In genomic region chr3:64815195-64815627, GRCh38 we compare ENCODE assay signal across 15 cellular contexts.
DNase-seq lines count a peak whose midpoint lies in the region; TF ChIP-seq lines count a peak whose summit lies in the region.
"Had no signal": no experiment of that assay in that cellular context is flagged by ENCODE, and none has a peak within 500 bp of the region (broad histone marks: within the 10 kb centered on the region; RNA-seq: fewer than 3 reads in every experiment).

No MANE protein-coding gene starts in this region.

- H3K4me1 Mint-ChIP-seq in MCF 10A (ENCODE audit: insufficient read depth, unreplicated experiment) (peaks cover 10% of the 10 kb centered on the region), immature natural killer cell (no peaks in the 10 kb centered on the region)

- no peak overlapping the region for H3K27ac Mint-ChIP-seq in MCF 10A (ENCODE audit: low read depth, unreplicated experiment)
- no peak overlapping the region for H3K27ac Mint-ChIP-seq in immature natural killer cell

- 16% methylated on average over 3 of the region's 3 CpGs for WGBS in mammary epithelial cell (ENCODE audit: low coverage, missing lambda C conversion rate)

- H2AFZ ChIP-seq in mammary epithelial cell (ENCODE audit: low read depth, low read length), result peak overlapping the region; percentile 47

- H3K4me1 ChIP-seq in mammary epithelial cell (ENCODE audit: insufficient read depth, low read length) (peaks cover 16% of the 10 kb centered on the region), muscle layer of duodenum (ENCODE audit: control insufficient read depth in 1 of 2, insufficient read depth in 2 of 2, low read length in 2 of 2) (peaks cover 10 to 13% of the 10 kb centered on the region in 2 donors), uterus (peaks cover 0 to 5% of the 10 kb centered on the region in 2 donors)
- H3K4me1 ChIP-seq: prostate gland had no signal

- no peaks in the 10 kb centered on the region for H3K79me2 ChIP-seq in mammary epithelial cell (ENCODE audit: insufficient read depth, low read length)

- H3K27ac ChIP-seq in mammary epithelial cell (ENCODE audit: insufficient read depth, low read depth, low read length) (no peak overlapping the region), muscle layer of duodenum (ENCODE audit: low read length) (peak overlapping the region; percentile 24), uterus (peak overlapping the region; percentile 24 to 50)
- H3K27ac ChIP-seq: SK-N-MC had no signal

- H3K9me3 ChIP-seq in mammary epithelial cell (replicated peaks; ENCODE audit: insufficient read depth, low read length), result no peaks in the 10 kb centered on the region
- H3K9me3 ChIP-seq in muscle layer of duodenum (ENCODE audit: control insufficient read depth in 1 of 2, low read length in 2 of 2), result no peaks in the 10 kb centered on the region
- no peaks in the 10 kb centered on the region for H3K9me3 ChIP-seq in uterus
- H3K9me3 ChIP-seq: breast epithelium, prostate gland had no signal

- no peak for TF ChIP-seq POLR2A in uterus (IDR thresholded peaks at IDR 0.05)

- in situ Hi-C loops in mammary epithelial cell (cut with MboI; ENCODE audit: low sequenced_read_pairs in 2 of 2), result no loop called here

- BruUV-seq in mammary epithelial cell (replicated peaks; lab: Mats Ljungman, UMichigan) (no TSS peak), MCF 10A (replicated peaks; lab: Mats Ljungman, UMichigan) (no TSS peak)

- H3K4me3 Mint-ChIP-seq in MCF 10A (ENCODE audit: unreplicated experiment) (no peak overlapping the region), immature natural killer cell (no peak overlapping the region)
- H3K4me3 Mint-ChIP-seq: activated T-cell treated with anti-CD3 and anti-CD28 coated beads, Interleukin-2, amount 50 U/mL, for 4 hours had no signal

- no peak overlapping the region for H3K4me3 ChIP-seq in mammary epithelial cell (replicated peaks in 1 of 3; ENCODE audit: insufficient read depth in 1 of 3, low read depth in 2 of 3, low read length in 3 of 3)
- no peak overlapping the region for H3K4me3 ChIP-seq in fibroblast of villous mesenchyme (ENCODE audit: low read depth, low read length)
- H3K4me3 ChIP-seq in muscle layer of duodenum (ENCODE audit: low read depth in 1 of 2, low read length in 2 of 2), result peak overlapping the region in 1 of 2 donors; percentile 2
- no peak overlapping the region for H3K4me3 ChIP-seq in uterus
- H3K4me3 ChIP-seq: breast epithelium, prostate gland, SK-N-MC had no signal

- H3K27me3 Mint-ChIP-seq in MCF 10A (ENCODE audit: insufficient read depth, unreplicated experiment) (no peaks in the 10 kb centered on the region), immature natural killer cell (ENCODE audit: low read depth in 3 of 3) (peaks cover 0 to 2% (median 2%) of the 10 kb centered on the region in 3 donors)

- H4K20me1 ChIP-seq in mammary epithelial cell (ENCODE audit: insufficient read depth, low read length), result no peaks in the 10 kb centered on the region

- peak; percentile 38 for DNase-seq in mammary epithelial cell
- no peak for DNase-seq in MCF 10A (ENCODE audit: unreplicated experiment)
- DNase-seq in fibroblast of villous mesenchyme (ENCODE audit: low read depth), result peak; percentile 47
- DNase-seq in uterus, result peak; percentile 23 to 28
- no peak for DNase-seq in immature natural killer cell
- no peak for DNase-seq in posterior cingulate gyrus
- DNase-seq in iPS-NIHi11 (ENCODE audit: low spot score), result no peak
- DNase-seq: 8988T; activated T-cell treated with anti-CD3 and anti-CD28 coated beads, Interleukin-2, amount 50 U/mL, for 4 hours; HCEC 1CT; NCI-H774 had no signal

- H3K36me3 Mint-ChIP-seq in MCF 10A (ENCODE audit: insufficient read depth, unreplicated experiment), result no peaks in the 10 kb centered on the region
- H3K36me3 Mint-ChIP-seq in immature natural killer cell, result no peaks in the 10 kb centered on the region

- intact Hi-C loops in mammary epithelial cell (cut with micrococcal nuclease), result no loop called here
- intact Hi-C loops in MCF 10A (cut with micrococcal nuclease), result no loop called here
- intact Hi-C loops in uterus (cut with DNase I; ENCODE audit: low total_unique reads), result no loop called here
- intact Hi-C loops in posterior cingulate gyrus (cut with DNase I), result no loop called here

- H3K9me3 Mint-ChIP-seq in MCF 10A (ENCODE audit: unreplicated experiment), result no peaks in the 10 kb centered on the region
- H3K9me3 Mint-ChIP-seq in immature natural killer cell, result peaks cover 0 to 37% (median 10%) of the 10 kb centered on the region in 6 donors

- CTCF ChIA-PET in mammary epithelial cell (lab: Charles Lee; ENCODE audit: low non-redundant PET), result no interaction called here
- CTCF ChIA-PET in MCF 10A (lab: Yijun Ruan, JAX), result interaction anchor here (0.6 to 0.7 kb wide), 2 partner anchors 28 to 31 kb away, joined by 3 read pairs; no protein-coding TSS in a partner anchor

- H3K27me3 ChIP-seq in mammary epithelial cell (ENCODE audit: insufficient read depth, low read length) (no peaks in the 10 kb centered on the region), muscle layer of duodenum (ENCODE audit: low read depth, low read length) (no peaks in the 10 kb centered on the region), uterus (no peaks in the 10 kb centered on the region)
- H3K27me3 ChIP-seq: breast epithelium had no signal

- H3K36me3 ChIP-seq in mammary epithelial cell (ENCODE audit: insufficient read depth, low read length) (no peaks in the 10 kb centered on the region), muscle layer of duodenum (ENCODE audit: control insufficient read depth in 1 of 2, insufficient read depth in 2 of 2, low read length in 2 of 2) (peaks cover 0 to 1% of the 10 kb centered on the region in 2 donors), uterus (no peaks in the 10 kb centered on the region)
- H3K36me3 ChIP-seq: breast epithelium, prostate gland had no signal

- peak overlapping the region; percentile 7 for H3K4me2 ChIP-seq in mammary epithelial cell (ENCODE audit: insufficient read depth, low read depth, low read length)

- TF ChIP-seq CTCF in mammary epithelial cell (conservative IDR thresholded peaks at IDR 0.05 in 1 of 2, IDR thresholded peaks at IDR 0.05 in 1 of 2; ENCODE audit: extremely low read depth in 1 of 2, insufficient read depth in 1 of 2, low read depth in 1 of 2, low read length in 2 of 2) (no peak), MCF 10A (IDR thresholded peaks at IDR 0.05; ENCODE audit: unreplicated experiment) (no peak), fibroblast of villous mesenchyme (IDR thresholded peaks at IDR 0.05; ENCODE audit: insufficient read depth, low read depth, low read length) (no peak), uterus (IDR thresholded peaks at IDR 0.05) (peak in 1 of 4 experiments; percentile 29)

- POLR2A ChIA-PET in MCF 10A (lab: Yijun Ruan, JAX), result no interaction called here

- H3K9ac ChIP-seq in mammary epithelial cell (ENCODE audit: insufficient read depth, low read length), result no peak overlapping the region

- dilution Hi-C loops in mammary epithelial cell (cut with HindIII; ENCODE audit: low sequenced_read_pairs), result loop anchor here (5.0 kb wide), 1 partner anchor 78 kb away; no protein-coding TSS in a partner anchor

Comparison
In these comparisons a context has a peak if more than half of its experiments do, and no peak if none do; other contexts are left out.
1. DNase-seq: peak in mammary epithelial cell (single experiment), fibroblast of villous mesenchyme (single experiment) and uterus (2 of 2); none in MCF 10A (single experiment), immature natural killer cell (0 of 3), posterior cingulate gyrus (0 of 10) and iPS-NIHi11 (single experiment).